19 cellular contexts compared by ENCODE assay signal in the genomic region with DNA sequence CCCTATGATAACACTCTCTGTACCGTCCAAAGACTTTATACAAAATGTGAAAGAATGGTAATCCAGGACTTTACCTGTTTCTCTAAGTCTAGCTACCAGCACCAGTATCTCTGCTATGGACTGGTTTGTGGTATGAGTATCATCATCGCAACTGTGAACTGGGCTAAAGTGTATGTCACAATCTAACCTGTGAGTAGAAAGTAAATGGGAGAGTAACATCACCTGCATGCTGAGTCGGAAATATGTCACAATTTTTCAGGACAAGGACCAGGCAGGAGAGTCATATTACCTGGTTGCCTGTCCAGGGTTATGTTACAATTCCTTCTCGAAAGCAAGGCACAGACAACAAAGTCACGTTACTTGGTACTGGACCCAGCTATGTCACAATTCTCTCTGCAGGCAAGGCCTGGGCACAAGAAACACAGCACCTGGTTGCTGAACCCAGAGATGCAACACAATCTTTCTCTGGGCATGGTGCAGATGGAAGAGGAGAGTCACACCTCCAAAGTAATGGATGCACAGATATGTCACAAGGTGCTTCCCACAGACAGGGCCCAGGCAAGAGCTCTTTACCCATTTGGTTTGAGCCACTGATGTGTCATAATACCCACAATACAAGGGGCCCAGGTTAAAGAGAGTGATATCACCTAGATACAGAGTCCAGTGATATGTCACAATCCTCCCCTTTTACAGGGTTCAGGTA.
"Had no signal": no experiment of that assay in that cellular context is flagged by ENCODE, and none has a peak within 500 bp of the region (broad histone marks: within the 10 kb centered on the region; RNA-seq: fewer than 3 reads in every experiment).

No MANE protein-coding gene starts in this region.

- H3K4me3 ChIP-seq: lung, right lobe of liver, thoracic aorta, tibial nerve, upper lobe of right lung, uterus had no signal

- H3K27ac Mint-ChIP-seq: effector memory CD8-positive, alpha-beta T cell; memory B cell; natural killer cell; progenitor cell of endocrine pancreas had no signal

- H3K27ac ChIP-seq: parathyroid adenoma, right lobe of liver, thoracic aorta, tibial nerve, upper lobe of right lung, uterus had no signal

- ATAC-seq: effector memory CD8-positive, alpha-beta T cell; left lobe of liver; natural killer cell; right lobe of liver; upper lobe of right lung had no signal

- H3K79me2 ChIP-seq: parathyroid adenoma had no signal

- H3K9ac ChIP-seq: parathyroid adenoma had no signal

- H3K36me3 ChIP-seq: right lobe of liver, uterus had no signal

- H3K27me3 Mint-ChIP-seq: effector memory CD8-positive, alpha-beta T cell; memory B cell; progenitor cell of endocrine pancreas had no signal

- H3K9me3 ChIP-seq: right lobe of liver, thoracic aorta, tibial nerve, upper lobe of right lung, uterus had no signal

- DNase-seq: cortex of kidney; effector memory CD8-positive, alpha-beta T cell; kidney; natural killer cell; right lobe of liver; small intestine; stimulated activated CD4-positive, alpha-beta T cell treated with anti-CD3 and anti-CD28 coated beads, Interleukin-15, amount 100 ng/mL, for 24 hours; stimulated activated CD4-positive, alpha-beta T cell treated with anti-CD3 and anti-CD28 coated beads, Interleukin-4, amount 100 ng/mL, for 1 hour; stimulated activated CD8-positive, alpha-beta memory T cell treated with anti-CD3 and anti-CD28 coated beads, Interleukin-4, amount 100 ng/mL, for 48 hours; stimulated activated naive CD4-positive, alpha-beta T cell treated with Interleukin-2 at 50 U/mL for 16 hours; upper lobe of right lung; uterus had no signal

- H3K4me1 Mint-ChIP-seq: memory B cell had no signal

- H3K9me3 Mint-ChIP-seq: effector memory CD8-positive, alpha-beta T cell; memory B cell; natural killer cell had no signal

- H3K4me3 Mint-ChIP-seq: effector memory CD8-positive, alpha-beta T cell; memory B cell; natural killer cell had no signal

- H3K4me1 ChIP-seq: parathyroid adenoma, right lobe of liver, uterus had no signal

- H2AFZ ChIP-seq: parathyroid adenoma had no signal

- H3K27me3 ChIP-seq: right lobe of liver, tibial nerve, upper lobe of right lung, uterus had no signal
